ENCODE assay signal across 8 cellular contexts in the genomic region with DNA sequence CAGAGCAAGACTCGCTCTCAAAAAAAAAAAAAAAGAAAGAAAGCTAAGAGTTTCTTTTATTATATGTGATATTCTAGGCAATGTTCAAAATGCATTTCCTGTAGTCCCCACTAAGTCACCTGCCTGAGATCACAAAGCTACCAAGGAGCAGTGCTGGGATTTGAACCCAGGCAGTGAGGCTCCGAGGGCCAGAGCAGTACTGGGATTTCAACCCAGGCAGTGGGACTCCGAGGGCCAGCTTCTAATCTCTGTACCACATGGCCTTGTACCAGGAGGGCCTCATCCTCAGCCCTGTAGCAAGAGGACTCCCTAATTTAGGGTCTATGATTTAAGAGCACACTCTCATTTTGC. TPM values are rescaled to one million over a fixed set of nuclear protein-coding genes. Genes with fewer than 3 reads are reported as not detected.
DNase-seq lines count a peak whose midpoint lies in the region; ATAC-seq and TF ChIP-seq lines count a peak whose summit lies in the region.

No MANE protein-coding gene starts in this region.

- H3K36me3 Mint-ChIP-seq in MCF 10A (ENCODE audit: insufficient read depth, unreplicated experiment) (peaks cover 42% of the 10 kb centered on the region), mesothelial cell of epicardium (peaks cover 6% of the 10 kb centered on the region)

- H3K9me3 ChIP-seq in thymus (ENCODE audit: control insufficient read depth) = no peaks in the 10 kb centered on the region

- H3K27me3 ChIP-seq in thymus (ENCODE audit: control insufficient read depth, insufficient read depth) = no peaks in the 10 kb centered on the region

- peaks cover 65% of the 10 kb centered on the region for H3K4me1 Mint-ChIP-seq in MCF 10A (ENCODE audit: insufficient read depth, unreplicated experiment)
- H3K4me1 Mint-ChIP-seq in mesothelial cell of epicardium = peaks cover 73% of the 10 kb centered on the region

- H3K4me3 Mint-ChIP-seq in MCF 10A (ENCODE audit: unreplicated experiment) = peak overlapping the region; percentile 65
- H3K4me3 Mint-ChIP-seq in mesothelial cell of epicardium = no peak overlapping the region

- intact Hi-C loops in MCF 10A (cut with micrococcal nuclease) = loop anchor here (1.0 to 5.0 kb wide), 3 partner anchors 18 to 66 kb away; no protein-coding TSS in a partner anchor

- POLR2A ChIA-PET in MCF 10A (lab: Yijun Ruan, JAX) = interaction anchor here (0.7 to 46.0 kb wide), 27 partner anchors 12 to 1252 kb away, joined by 3 to 1977 read pairs (median 7); a partner anchor contains a TSS

- no peaks in the 10 kb centered on the region for H3K9me3 Mint-ChIP-seq in MCF 10A (ENCODE audit: unreplicated experiment)
- no peaks in the 10 kb centered on the region for H3K9me3 Mint-ChIP-seq in mesothelial cell of epicardium

- H3K27ac Mint-ChIP-seq in MCF 10A (ENCODE audit: low read depth, unreplicated experiment) (peak overlapping the region; percentile 94), mesothelial cell of epicardium (peak overlapping the region; percentile 100)

- H3K27ac ChIP-seq in thymus (ENCODE audit: low read depth) = peak overlapping the region; percentile 86

- peak; percentile 63 for DNase-seq in activated CD8-positive, alpha-beta memory T cell treated with anti-CD3 and anti-CD28 coated beads for 24 hours
- no peak for DNase-seq in activated CD8-positive, alpha-beta memory T cell treated with anti-CD3 and anti-CD28 coated beads, Interleukin-2, amount 50 U/mL, for 4 hours
- DNase-seq in MCF 10A (ENCODE audit: unreplicated experiment) (no peak), mesothelial cell of epicardium (ENCODE audit: low spot score in 2 of 2, unreplicated experiment in 2 of 2) (no peak), foreskin melanocyte (no peak)
- DNase-seq in stimulated activated naive CD4-positive, alpha-beta T cell (lab: John Stamatoyannopoulos, UW) = no peak

- ATAC-seq in HG03025 (IDR thresholded peaks at IDR 0.05; ENCODE audit: low FRiP score, unreplicated experiment) = no peak

- 93% methylated on average over 3 of the region's 3 CpGs for WGBS in thymus

- H3K4me1 ChIP-seq in thymus (ENCODE audit: control insufficient read depth, insufficient read depth, low read length) = peaks cover 8% of the 10 kb centered on the region

- no peak overlapping the region for H3K4me3 ChIP-seq in thymus (ENCODE audit: low read length)

- peaks cover 3% of the 10 kb centered on the region for H3K36me3 ChIP-seq in thymus (ENCODE audit: control insufficient read depth, insufficient read depth)

- BruUV-seq in MCF 10A (replicated peaks; lab: Mats Ljungman, UMichigan) = no TSS peak

- no peak for TF ChIP-seq CTCF in MCF 10A (IDR thresholded peaks at IDR 0.05; ENCODE audit: unreplicated experiment)
- no peak for TF ChIP-seq CTCF in mesothelial cell of epicardium (IDR thresholded peaks at IDR 0.05; ENCODE audit: unreplicated experiment)

- CTCF ChIA-PET in MCF 10A (lab: Yijun Ruan, JAX) = interaction anchor here (0.6 to 5.5 kb wide), 19 partner anchors 10 to 148 kb away, joined by 3 to 50 read pairs (median 3); a partner anchor contains a TSS

- no peaks in the 10 kb centered on the region for H3K27me3 Mint-ChIP-seq in MCF 10A (ENCODE audit: insufficient read depth, unreplicated experiment)
- H3K27me3 Mint-ChIP-seq in mesothelial cell of epicardium (ENCODE audit: low read depth) = no peaks in the 10 kb centered on the region

RNA-seq across cellular contexts. Expression of a gene that starts 39.7 kb away (rescaled TPM):
- 126 and 127 TPM in 2 replicates for total RNA-seq in MCF 10A (2022)
- 119 to 120 TPM (median 119 TPM) in 3 replicates for total RNA-seq in mesothelial cell of epicardium
- polyA plus RNA-seq in thymus = 28.5 TPM
